30 cellular contexts compared by ENCODE assay signal in the genomic region with DNA sequence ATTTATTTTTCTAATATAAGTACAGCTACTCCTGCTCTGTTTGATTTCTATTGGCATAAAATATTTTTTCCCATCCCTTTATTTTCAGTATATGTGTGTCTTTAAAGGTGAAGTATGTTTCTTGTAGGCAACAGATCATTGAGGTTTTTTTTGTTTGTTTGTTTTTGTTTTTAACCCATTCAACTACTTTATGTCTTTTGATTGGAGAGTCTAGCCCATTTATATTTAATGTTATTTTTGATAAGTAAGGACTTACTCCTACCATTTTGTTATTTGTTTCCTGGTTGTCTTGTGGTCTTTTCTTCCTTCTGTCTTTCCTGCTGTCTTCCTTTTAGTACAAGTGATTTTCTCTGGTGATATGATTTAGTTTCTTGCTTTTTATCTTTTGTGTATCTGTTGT.
DNase-seq lines count a peak whose midpoint lies in the region; ATAC-seq, FAIRE-seq and TF ChIP-seq lines count a peak whose summit lies in the region.
"Had no signal": no experiment of that assay in that cellular context is flagged by ENCODE, and none has a peak within 500 bp of the region (broad histone marks: within the 10 kb centered on the region; RNA-seq: fewer than 3 reads in every experiment).

No MANE protein-coding gene starts in this region.

- intact Hi-C loops in K562 (cut with micrococcal nuclease) (no loop called here), kidney (cut with DNase I) (no loop called here)

- CTCF ChIA-PET in K562 (lab: Yijun Ruan, JAX; ENCODE audit: low intra/inter-chr PET ratio): no interaction called here

- H3K9me3 ChIP-seq in K562 (replicated peaks; ENCODE audit: control insufficient read depth, insufficient read depth, low read depth, low read length): no peaks in the 10 kb centered on the region
- peaks cover 0 to under 1% of the 10 kb centered on the region in 2 donors for H3K9me3 ChIP-seq in kidney (ENCODE audit: control insufficient read depth in 1 of 2, low read length in 2 of 2)
- H3K9me3 ChIP-seq: A549, BE2C had no signal

- no peak for TF ChIP-seq CTCF in K562 (IDR thresholded peaks at IDR 0.05 in 2 of 3, conservative IDR thresholded peaks at IDR 0.05 in 1 of 3; ENCODE audit: insufficient read depth in 2 of 3, low read depth in 1 of 3, low read length in 3 of 3)
- no peak for TF ChIP-seq CTCF in kidney (IDR thresholded peaks at IDR 0.05; ENCODE audit: borderline replicate concordance, extremely low read depth, insufficient read depth)

- no TSS peak for BruUV-seq in K562 (replicated peaks; lab: Mats Ljungman, UMichigan)

- H3K27ac ChIP-seq in K562 (ENCODE audit: extremely low read depth, low read depth, low read length) (no peak overlapping the region), kidney (ENCODE audit: low read depth in 2 of 2, low read length in 2 of 2) (no peak overlapping the region)
- H3K27ac ChIP-seq: 22Rv1; A549; BLaER1; BLaER1 treated with 17β-estradiol and CSF1 and Interleukin-3, amounts not matched to agents 10 nM and 100 nM; C4-2B had no signal

- POLR2A ChIA-PET in K562 (lab: Yijun Ruan, JAX): interaction anchor here (0.6 kb wide), 2 partner anchors 8 to 87 kb away, joined by 3 read pairs; no protein-coding TSS in a partner anchor

- no peak overlapping the region for H3K9ac ChIP-seq in K562 (ENCODE audit: insufficient read depth in 1 of 2, low read depth in 2 of 2, low read length in 2 of 2)
- no peak overlapping the region for H3K9ac ChIP-seq in kidney (ENCODE audit: low read length in 2 of 2)
- H3K9ac ChIP-seq: BLaER1; BLaER1 treated with 17β-estradiol and CSF1 and Interleukin-3, amounts not matched to agents 10 nM and 100 nM had no signal

- H2AFZ ChIP-seq in K562 (ENCODE audit: low read depth, low read length): no peak overlapping the region

- H3K36me3 ChIP-seq in K562 (ENCODE audit: control insufficient read depth, insufficient read depth, low read length): no peaks in the 10 kb centered on the region
- no peaks in the 10 kb centered on the region for H3K36me3 ChIP-seq in kidney (ENCODE audit: control insufficient read depth in 1 of 2, insufficient read depth in 2 of 2, low read length in 2 of 2)
- H3K36me3 ChIP-seq: BE2C; BLaER1; BLaER1 treated with 17β-estradiol and CSF1 and Interleukin-3, amounts not matched to agents 10 nM and 100 nM had no signal

- no peak for TF ChIP-seq RAD21 in K562 (CRISPR knock-in tag; conservative IDR thresholded peaks at IDR 0.05 in 1 of 2, IDR thresholded peaks at IDR 0.05 in 1 of 2)

- in situ Hi-C loops in K562 (cut with MboI): no loop called here

- FAIRE-seq in K562 (lab: Jason Lieb, UNC): no peak
- FAIRE-seq in kidney (lab: Jason Lieb, UNC): peak; percentile 21
- FAIRE-seq: A204.1, A549 had no signal

- DNase-seq in K562 (ENCODE audit: extremely low read depth in 1 of 4, low spot score in 3 of 4): no peak
- DNase-seq in kidney: no peak
- DNase-seq in germinal center (ENCODE audit: low spot score): no peak
- DNase-seq in CD1c-positive myeloid dendritic cell (ENCODE audit: extremely low spot score): no peak
- DNase-seq: 8988T; ACHN; AML-193; BE2C; C1 segment of cervical spinal cord; Caco-2; Calu3; CD4-positive, alpha-beta memory T cell; CD4-positive, alpha-beta T cell; CD4-positive, CD25-positive, alpha-beta regulatory T cell; CD8-positive, alpha-beta memory T cell; CD8-positive, alpha-beta T cell; COR-L47; DMS 273 treated with DMSO at 0.1 percent for 48 hours; DMS153; DMS53; DMS79; DMS79 treated with DMSO at 0.1 percent for 48 hours; DND-41; EL had no signal

- ATAC-seq in K562: no peak
- ATAC-seq: A549; CD8-positive, alpha-beta T cell had no signal

- no peaks in the 10 kb centered on the region for H3K79me2 ChIP-seq in K562 (ENCODE audit: control insufficient read depth, insufficient read depth, low read length)

- no peaks in the 10 kb centered on the region for H4K20me1 ChIP-seq in K562 (replicated peaks; ENCODE audit: control insufficient read depth, insufficient read depth, low read length)
- H4K20me1 ChIP-seq: BLaER1; BLaER1 treated with 17β-estradiol and CSF1 and Interleukin-3, amounts not matched to agents 10 nM and 100 nM had no signal

- H3K4me1 ChIP-seq in K562 (replicated peaks in 1 of 2; ENCODE audit: control insufficient read depth in 2 of 2, insufficient read depth in 2 of 2, low read length in 2 of 2): no peaks in the 10 kb centered on the region
- H3K4me1 ChIP-seq in kidney (ENCODE audit: control insufficient read depth in 1 of 2, insufficient read depth in 1 of 2, low read depth in 1 of 2, low read length in 2 of 2): no peaks in the 10 kb centered on the region
- H3K4me1 ChIP-seq: A549; BE2C; BLaER1; BLaER1 treated with 17β-estradiol and CSF1 and Interleukin-3, amounts not matched to agents 10 nM and 100 nM had no signal

- TF ChIP-seq EP300 in K562 (IDR thresholded peaks at IDR 0.05; ENCODE audit: low read length): no peak

- no peaks in the 10 kb centered on the region for H3K27me3 ChIP-seq in K562 (ENCODE audit: control insufficient read depth in 2 of 2, insufficient read depth in 2 of 2, low read length in 2 of 2)
- H3K27me3 ChIP-seq: BE2C; BLaER1; BLaER1 treated with 17β-estradiol and CSF1 and Interleukin-3, amounts not matched to agents 10 nM and 100 nM had no signal

- no peak overlapping the region for H3K4me3 ChIP-seq in K562
- H3K4me3 ChIP-seq in kidney (ENCODE audit: low read length in 2 of 2): no peak overlapping the region
- H3K4me3 ChIP-seq: A549; BLaER1; BLaER1 treated with 17β-estradiol and CSF1 and Interleukin-3, amounts not matched to agents 10 nM and 100 nM had no signal

- no peak overlapping the region for H3K4me2 ChIP-seq in K562 (ENCODE audit: insufficient read depth, low read length)
- H3K4me2 ChIP-seq: A549; BLaER1; BLaER1 treated with 17β-estradiol and CSF1 and Interleukin-3, amounts not matched to agents 10 nM and 100 nM had no signal

- H3K9me1 ChIP-seq in K562 (ENCODE audit: control insufficient read depth, insufficient read depth, low read length): no peaks in the 10 kb centered on the region

- TF ChIP-seq POLR2A in K562 (conservative IDR thresholded peaks at IDR 0.05): no peak

TF ChIP-seq in K562, 482 proteins besides CTCF, POLR2A, EP300 and RAD21:
- TF ChIP-seq NR2C2 (CRISPR knock-in tag; IDR thresholded peaks at IDR 0.05) (no peak), NR2C2 (tag; IDR thresholded peaks at IDR 0.05) (no peak), TRIM24 (IDR thresholded peaks at IDR 0.05) (no peak), ZNF589 (CRISPR knock-in tag; IDR thresholded peaks at IDR 0.05; ENCODE audit: low read depth) (no peak), ZNF507 (tag; conservative IDR thresholded peaks at IDR 0.05) (peak; percentile 98), ZNF354B (CRISPR knock-in tag; IDR thresholded peaks at IDR 0.05) (peak; percentile 20; the same call in 1 of the 2 replicates)
- TF ChIP-seq, protein P1, sequence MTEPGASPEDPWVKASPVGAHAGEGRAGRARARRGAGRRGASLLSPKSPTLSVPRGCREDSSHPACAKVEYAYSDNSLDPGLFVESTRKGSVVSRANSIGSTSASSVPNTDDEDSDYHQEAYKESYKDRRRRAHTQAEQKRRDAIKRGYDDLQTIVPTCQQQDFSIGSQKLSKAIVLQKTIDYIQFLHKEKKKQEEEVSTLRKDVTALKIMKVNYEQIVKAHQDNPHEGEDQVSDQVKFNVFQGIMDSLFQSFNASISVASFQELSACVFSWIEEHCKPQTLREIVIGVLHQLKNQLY (CRISPR knock-in tag; conservative IDR thresholded peaks at IDR 0.05): no peak
